ENCODE assay signal across 26 cellular contexts in genomic region chr10:91335147-91335546, GRCh38.
DNase-seq lines count a peak whose midpoint lies in the region; ATAC-seq, FAIRE-seq and TF ChIP-seq lines count a peak whose summit lies in the region.
"Had no signal": no experiment of that assay in that cellular context is flagged by ENCODE, and none has a peak within 500 bp of the region (broad histone marks: within the 10 kb centered on the region; RNA-seq: fewer than 3 reads in every experiment).

No MANE protein-coding gene starts in this region.

- in situ Hi-C loops in K562 (cut with MboI): no loop called here

- BruUV-seq in K562 (replicated peaks; lab: Mats Ljungman, UMichigan): no TSS peak

- TF ChIP-seq RAD21 in K562 (CRISPR knock-in tag; conservative IDR thresholded peaks at IDR 0.05 in 1 of 2, IDR thresholded peaks at IDR 0.05 in 1 of 2): peak in 1 of 2 experiments; percentile 9; a peak in 1 of 4 replicates

- 6% methylated on average over 3 of the region's 3 CpGs for WGBS in K562 (ENCODE audit: insufficient coverage, low coverage, missing lambda C conversion rate)

- no peak overlapping the region for H3K4me3 Mint-ChIP-seq in activated naive CD4-positive, alpha-beta T cell treated with anti-CD3 and anti-CD28 coated beads for 36 hours
- H3K4me3 Mint-ChIP-seq in GM23338 (no peak overlapping the region), neural progenitor cell (peak overlapping the region; percentile 39)
- H3K4me3 Mint-ChIP-seq: CD14-positive monocyte; stimulated activated effector memory CD8-positive, alpha-beta T cell treated with anti-CD3 and anti-CD28 coated beads, Interleukin-12 subunit alpha, Interleukin-12 subunit beta, amount 100 ng/mL, for 72 hours; T-cell had no signal

- CTCF ChIA-PET in activated naive CD4-positive, alpha-beta T cell treated with anti-CD3 and anti-CD28 coated beads for 36 hours (lab: Charles Lee): interaction anchor here (0.6 to 2.0 kb wide), 3 partner anchors 12 to 84 kb away, joined by 3 to 8 read pairs (median 4); no protein-coding TSS in a partner anchor
- CTCF ChIA-PET in K562 (lab: Yijun Ruan, JAX; ENCODE audit: low intra/inter-chr PET ratio): no interaction called here

- no peaks in the 10 kb centered on the region for H3K9me3 ChIP-seq in K562 (replicated peaks; ENCODE audit: control insufficient read depth, insufficient read depth, low read depth, low read length)
- no peaks in the 10 kb centered on the region for H3K9me3 ChIP-seq in neural progenitor cell (ENCODE audit: low read depth)
- H3K9me3 ChIP-seq: MG63, Peyer's patch, suprapubic skin had no signal

- H3F3A ChIP-seq in GM23338 (replicated peaks; ENCODE audit: low read depth) (no peaks in the 10 kb centered on the region), neural progenitor cell (ENCODE audit: low read depth) (no peaks in the 10 kb centered on the region)

- no peaks in the 10 kb centered on the region for H3K9me3 Mint-ChIP-seq in activated naive CD4-positive, alpha-beta T cell treated with anti-CD3 and anti-CD28 coated beads for 36 hours
- no peaks in the 10 kb centered on the region; the same call in 2 of the 3 replicates for H3K9me3 Mint-ChIP-seq in GM23338
- H3K9me3 Mint-ChIP-seq in neural progenitor cell: peaks cover 2% of the 10 kb centered on the region
- H3K9me3 Mint-ChIP-seq: stimulated activated effector memory CD8-positive, alpha-beta T cell treated with anti-CD3 and anti-CD28 coated beads, Interleukin-12 subunit alpha, Interleukin-12 subunit beta, amount 100 ng/mL, for 72 hours; T-cell had no signal

- H3K9ac ChIP-seq in K562 (ENCODE audit: insufficient read depth in 1 of 2, low read depth in 2 of 2, low read length in 2 of 2) (no peak overlapping the region), neural progenitor cell (no peak overlapping the region)

- H3K27ac ChIP-seq in GM23338 (ENCODE audit: low read depth) (no peak overlapping the region), K562 (ENCODE audit: extremely low read depth, low read depth, low read length) (no peak overlapping the region), neural progenitor cell (no peak overlapping the region)
- H3K27ac ChIP-seq: cardiac muscle cell, coronary artery, Peyer's patch, suprapubic skin had no signal

- H3K9me1 ChIP-seq in K562 (ENCODE audit: control insufficient read depth, insufficient read depth, low read length): no peaks in the 10 kb centered on the region

- H2AFZ ChIP-seq in GM23338: no peak overlapping the region
- no peak overlapping the region for H2AFZ ChIP-seq in K562 (ENCODE audit: low read depth, low read length)
- no peak overlapping the region for H2AFZ ChIP-seq in neural progenitor cell (replicated peaks)

- H3K36me3 ChIP-seq in GM23338 (ENCODE audit: insufficient read depth): no peaks in the 10 kb centered on the region
- H3K36me3 ChIP-seq in K562 (ENCODE audit: control insufficient read depth, insufficient read depth, low read length): no peaks in the 10 kb centered on the region
- H3K36me3 ChIP-seq in neural progenitor cell: no peaks in the 10 kb centered on the region
- H3K36me3 ChIP-seq: cardiac muscle cell, MG63, Peyer's patch, suprapubic skin had no signal

- no peaks in the 10 kb centered on the region for H4K20me1 ChIP-seq in GM23338 (replicated peaks; ENCODE audit: insufficient read depth)
- H4K20me1 ChIP-seq in K562 (replicated peaks; ENCODE audit: control insufficient read depth, insufficient read depth, low read length): no peaks in the 10 kb centered on the region
- no peaks in the 10 kb centered on the region for H4K20me1 ChIP-seq in neural progenitor cell (ENCODE audit: low read depth)

- no peak for FAIRE-seq in K562 (lab: Jason Lieb, UNC)
- FAIRE-seq: GM19239, urothelium cell line had no signal

- no peak overlapping the region for H3K4me2 ChIP-seq in GM23338
- H3K4me2 ChIP-seq in K562 (ENCODE audit: insufficient read depth, low read length): no peak overlapping the region
- no peak overlapping the region for H3K4me2 ChIP-seq in neural progenitor cell
- H3K4me2 ChIP-seq: smooth muscle cell had no signal

- TF ChIP-seq CTCF in GM23338 (conservative IDR thresholded peaks at IDR 0.05; ENCODE audit: low read depth in 2 of 2) (peak; percentile 44 to 59), K562 (IDR thresholded peaks at IDR 0.05 in 2 of 3, conservative IDR thresholded peaks at IDR 0.05 in 1 of 3; ENCODE audit: insufficient read depth in 2 of 3, low read depth in 1 of 3, low read length in 3 of 3) (peak in 2 of 3 experiments; percentile 20 to 35; a peak in 2 of 6 replicates), neural progenitor cell (IDR thresholded peaks at IDR 0.05) (peak; percentile 4)

- H3K4me1 Mint-ChIP-seq in activated naive CD4-positive, alpha-beta T cell treated with anti-CD3 and anti-CD28 coated beads for 36 hours (ENCODE audit: low read depth): no peaks in the 10 kb centered on the region
- H3K4me1 Mint-ChIP-seq in GM23338: no peaks in the 10 kb centered on the region
- peaks cover 9% of the 10 kb centered on the region for H3K4me1 Mint-ChIP-seq in neural progenitor cell
- H3K4me1 Mint-ChIP-seq: CD14-positive monocyte; stimulated activated effector memory CD8-positive, alpha-beta T cell treated with anti-CD3 and anti-CD28 coated beads, Interleukin-12 subunit alpha, Interleukin-12 subunit beta, amount 100 ng/mL, for 72 hours; T-cell had no signal

- POLR2A ChIA-PET in K562 (lab: Yijun Ruan, JAX): interaction anchor here (0.6 kb wide), 1 partner anchor 35 kb away, joined by 3 read pairs; no protein-coding TSS in a partner anchor

- peak; percentile 38 for DNase-seq in activated naive CD4-positive, alpha-beta T cell treated with anti-CD3 and anti-CD28 coated beads for 36 hours
- DNase-seq in activated naive CD4-positive, alpha-beta T cell (lab: John Stamatoyannopoulos, UW): no peak
- DNase-seq in GM23338 (ENCODE audit: low spot score) (peak; percentile 61), K562 (ENCODE audit: extremely low read depth in 1 of 4, low spot score in 3 of 4) (peak in 1 of 4 experiments; percentile 20), neural progenitor cell (ENCODE audit: low spot score) (no peak), retina (no peak), inferior parietal cortex (ENCODE audit: extremely low spot score) (no peak)
- DNase-seq: activated naive CD4-positive, alpha-beta T cell treated with anti-CD3 and anti-CD28 coated beads, Interleukin-2, amount 50 U/mL, for 16 hours; amygdala; EL; left colon; mesenchymal stem cell; MG63; NCI-H1436; nucleus accumbens; Peyer's patch; T-cell had no signal

- H3K27me3 ChIP-seq in GM23338 (ENCODE audit: insufficient read depth) (no peaks in the 10 kb centered on the region), K562 (ENCODE audit: control insufficient read depth in 2 of 2, insufficient read depth in 2 of 2, low read length in 2 of 2) (no peaks in the 10 kb centered on the region), neural progenitor cell (no peaks in the 10 kb centered on the region)
- H3K27me3 ChIP-seq: MG63, Peyer's patch, suprapubic skin had no signal

- TF ChIP-seq POLR2A in K562 (conservative IDR thresholded peaks at IDR 0.05): no peak

- H3K79me2 ChIP-seq in GM23338 (replicated peaks; ENCODE audit: insufficient read depth) (no peaks in the 10 kb centered on the region), K562 (ENCODE audit: control insufficient read depth, insufficient read depth, low read length) (no peaks in the 10 kb centered on the region), neural progenitor cell (ENCODE audit: low read depth) (no peaks in the 10 kb centered on the region)

- H3K36me3 Mint-ChIP-seq in activated naive CD4-positive, alpha-beta T cell treated with anti-CD3 and anti-CD28 coated beads for 36 hours (ENCODE audit: low read depth): no peaks in the 10 kb centered on the region
- H3K36me3 Mint-ChIP-seq in GM23338 (ENCODE audit: low read depth): no peaks in the 10 kb centered on the region
- H3K36me3 Mint-ChIP-seq in neural progenitor cell: no peaks in the 10 kb centered on the region
- H3K36me3 Mint-ChIP-seq: CD14-positive monocyte; stimulated activated effector memory CD8-positive, alpha-beta T cell treated with anti-CD3 and anti-CD28 coated beads, Interleukin-12 subunit alpha, Interleukin-12 subunit beta, amount 100 ng/mL, for 72 hours; T-cell had no signal

- peaks cover 1% of the 10 kb centered on the region for H3K27me3 Mint-ChIP-seq in activated naive CD4-positive, alpha-beta T cell treated with anti-CD3 and anti-CD28 coated beads for 36 hours (ENCODE audit: low read depth)
- H3K27me3 Mint-ChIP-seq in GM23338 (ENCODE audit: insufficient read depth, low read depth, poor library complexity) (peaks cover 2% of the 10 kb centered on the region), neural progenitor cell (ENCODE audit: insufficient read depth, low read depth) (peaks cover 2% of the 10 kb centered on the region)

- no peak overlapping the region for H3K27ac Mint-ChIP-seq in activated naive CD4-positive, alpha-beta T cell treated with anti-CD3 and anti-CD28 coated beads for 36 hours
- H3K27ac Mint-ChIP-seq in GM23338 (no peak overlapping the region), neural progenitor cell (no peak overlapping the region)
- H3K27ac Mint-ChIP-seq: CD14-positive monocyte; stimulated activated effector memory CD8-positive, alpha-beta T cell treated with anti-CD3 and anti-CD28 coated beads, Interleukin-12 subunit alpha, Interleukin-12 subunit beta, amount 100 ng/mL, for 72 hours; T-cell had no signal

- no peak for TF ChIP-seq EP300 in K562 (IDR thresholded peaks at IDR 0.05; ENCODE audit: low read length)

- no peaks in the 10 kb centered on the region for H3K4me1 ChIP-seq in GM23338 (ENCODE audit: insufficient read depth)
- no peaks in the 10 kb centered on the region for H3K4me1 ChIP-seq in K562 (replicated peaks in 1 of 2; ENCODE audit: control insufficient read depth in 2 of 2, insufficient read depth in 2 of 2, low read length in 2 of 2)
- H3K4me1 ChIP-seq in neural progenitor cell: peaks cover 13% of the 10 kb centered on the region
- H3K4me1 ChIP-seq: Peyer's patch, suprapubic skin had no signal

- H3K4me3 ChIP-seq in GM23338: no peak overlapping the region
- H3K4me3 ChIP-seq in K562: no peak overlapping the region
- no peak overlapping the region for H3K4me3 ChIP-seq in neural progenitor cell
- H3K4me3 ChIP-seq: cardiac muscle cell, coronary artery, MG63, Peyer's patch, smooth muscle cell, suprapubic skin had no signal

- intact Hi-C loops in activated naive CD4-positive, alpha-beta T cell treated with anti-CD3 and anti-CD28 coated beads for 36 hours (cut with micrococcal nuclease): loop anchor here (2.0 kb wide), 1 partner anchor 36 kb away; no protein-coding TSS in a partner anchor
- intact Hi-C loops in K562 (cut with micrococcal nuclease): loop anchor here (1.0 kb wide), 1 partner anchor 37 kb away; no protein-coding TSS in a partner anchor

- no peaks in the 10 kb centered on the region for H3K9me2 ChIP-seq in GM23338 (ENCODE audit: insufficient read depth)

- ATAC-seq in GM23338: no peak; the same call in 2 of the 3 replicates
- peak; percentile 59 for ATAC-seq in K562
- ATAC-seq: activated CD4-positive, CD25-positive, alpha-beta regulatory T cell treated with anti-CD3 and anti-CD28 coated beads, Interleukin-2, amount 50 U/mL, for 24 hours; left colon; stimulated activated effector memory CD8-positive, alpha-beta T cell treated with anti-CD3 and anti-CD28 coated beads, Interleukin-12 subunit alpha, Interleukin-12 subunit beta, amount 100 ng/mL, for 72 hours; T-cell had no signal

TF ChIP-seq in GM23338, 12 proteins besides CTCF, POLR2A, EP300 and RAD21 (continues in another document):
- TF ChIP-seq CREB1 (CRISPR knock-in tag; IDR thresholded peaks at IDR 0.05; ENCODE audit: low read depth): no peak

TF ChIP-seq in K562, 482 proteins besides CTCF, POLR2A, EP300 and RAD21 (continues in another document):
- no peak for TF ChIP-seq ZFX (CRISPR knock-in tag; IDR thresholded peaks at IDR 0.05)

Comparison
In these comparisons a context has a peak if more than half of its experiments do, and no peak if none do; other contexts are left out.
1. DNase-seq: peak in activated naive CD4-positive, alpha-beta T cell treated with anti-CD3 and anti-CD28 coated beads for 36 hours (single experiment) and GM23338 (single experiment); none in activated naive CD4-positive, alpha-beta T cell (0 of 4), neural progenitor cell (single experiment), retina (single experiment) and inferior parietal cortex (single experiment).
2. Peak in every context shown above with its lines, with median percentiles within 50 percentile points of each other: CTCF ChIP-seq.